Comparison of ENCODE assay signal across 9 cellular contexts in the genomic region with DNA sequence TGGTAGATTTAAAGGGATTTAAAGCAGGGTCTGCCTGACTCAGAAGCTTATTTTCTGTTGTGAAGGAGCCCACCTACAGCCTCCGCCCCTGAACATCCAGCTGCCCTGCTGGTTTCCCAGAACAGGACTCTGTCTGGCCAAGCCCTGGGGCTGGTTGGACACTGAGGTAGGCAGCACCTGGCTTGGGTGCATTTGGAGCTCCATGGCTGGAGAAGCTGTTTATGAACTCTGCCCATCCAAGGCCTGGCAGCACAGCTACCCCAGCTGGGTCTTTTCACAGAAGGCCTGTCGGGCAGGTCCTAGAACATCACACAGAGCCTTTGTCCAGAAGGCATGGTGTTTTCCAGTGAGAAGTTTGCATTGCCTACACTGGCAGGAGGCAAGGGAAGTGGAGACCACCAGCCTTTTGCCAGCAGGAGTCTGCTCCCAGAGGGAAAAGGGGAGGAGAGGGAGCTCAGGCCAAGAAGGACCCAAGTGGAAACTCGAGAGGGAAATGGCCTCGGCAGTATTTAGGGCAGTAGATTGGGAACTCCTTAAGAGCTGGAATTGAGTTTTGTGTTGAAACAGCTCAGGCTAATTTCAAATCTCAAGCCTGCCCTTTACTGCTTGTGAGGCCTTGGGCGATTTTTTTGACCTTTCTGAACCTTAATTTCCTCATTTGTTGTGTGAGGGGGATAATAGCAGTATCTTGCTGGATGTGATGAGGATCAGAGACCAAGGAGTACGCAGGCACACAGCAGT. TPM values are rescaled to one million over a fixed set of nuclear protein-coding genes. Genes with fewer than 3 reads are reported as not detected.
DNase-seq lines count a peak whose midpoint lies in the region; ATAC-seq, FAIRE-seq and TF ChIP-seq lines count a peak whose summit lies in the region.
"Had no signal": no experiment of that assay in that cellular context is flagged by ENCODE, and none has a peak within 500 bp of the region (broad histone marks: within the 10 kb centered on the region; RNA-seq: fewer than 3 reads in every experiment).

No MANE protein-coding gene starts in this region.

- H3K27me3 ChIP-seq in colonic mucosa (no peaks in the 10 kb centered on the region), upper lobe of right lung (no peaks in the 10 kb centered on the region)

- H3K27me3 Mint-ChIP-seq in activated T-cell treated with anti-CD3 and anti-CD28 coated beads, Interleukin-2, amount 50 U/mL, for 4 hours (ENCODE audit: low read depth), result no peaks in the 10 kb centered on the region
- no peaks in the 10 kb centered on the region for H3K27me3 Mint-ChIP-seq in naive B cell

- intact Hi-C loops in colonic mucosa (cut with DNase I) (no loop called here), upper lobe of right lung (cut with DNase I) (no loop called here)

- H3K27ac Mint-ChIP-seq in naive B cell, result peak overlapping the region; percentile 47 to 99 (median 94)

- TF ChIP-seq CTCF in colonic mucosa (IDR thresholded peaks at IDR 0.05) (no peak), upper lobe of right lung (IDR thresholded peaks at IDR 0.05) (no peak)

- peak overlapping the region; percentile 26 to 88 for H3K9ac ChIP-seq in colonic mucosa (ENCODE audit: low read depth in 2 of 2, low read length in 2 of 2)

- no peaks in the 10 kb centered on the region for H3K36me3 Mint-ChIP-seq in activated T-cell treated with anti-CD3 and anti-CD28 coated beads, Interleukin-2, amount 50 U/mL, for 4 hours (ENCODE audit: insufficient read depth)
- H3K36me3 Mint-ChIP-seq in naive B cell, result no peaks in the 10 kb centered on the region

- ATAC-seq in activated T-cell treated with anti-CD3 and anti-CD28 coated beads, Interleukin-2, amount 50 U/mL, for 4 hours, result no peak
- no peak for ATAC-seq in naive B cell (ENCODE audit: low read depth in 2 of 2)
- peak; percentile 43 for ATAC-seq in upper lobe of right lung
- no peak for ATAC-seq in HG03457 (IDR thresholded peaks at IDR 0.05; ENCODE audit: unreplicated experiment)

- peaks cover 31% of the 10 kb centered on the region for H3K4me1 ChIP-seq in colonic mucosa
- peaks cover 49% of the 10 kb centered on the region for H3K4me1 ChIP-seq in upper lobe of right lung

- peak overlapping the region; percentile 8 for H3K4me3 Mint-ChIP-seq in activated T-cell treated with anti-CD3 and anti-CD28 coated beads, Interleukin-2, amount 50 U/mL, for 4 hours
- H3K4me3 Mint-ChIP-seq in naive B cell, result peak overlapping the region in 5 of 8 donors; percentile 45 to 89 (median 75)

- H3K4me1 Mint-ChIP-seq in activated T-cell treated with anti-CD3 and anti-CD28 coated beads, Interleukin-2, amount 50 U/mL, for 4 hours (ENCODE audit: low read depth), result peaks cover 88% of the 10 kb centered on the region
- H3K4me1 Mint-ChIP-seq in naive B cell, result peaks cover 55 to 72% (median 69%) of the 10 kb centered on the region in 3 donors

- FAIRE-seq in RCC 7860 (lab: Jason Lieb, UNC), result no peak

- H3K36me3 ChIP-seq in colonic mucosa (no peaks in the 10 kb centered on the region), upper lobe of right lung (no peaks in the 10 kb centered on the region)

- H3K9me3 ChIP-seq in colonic mucosa, result no peaks in the 10 kb centered on the region
- no peaks in the 10 kb centered on the region for H3K9me3 ChIP-seq in upper lobe of right lung

- no peak for DNase-seq in activated T-cell treated with anti-CD3 and anti-CD28 coated beads, Interleukin-2, amount 50 U/mL, for 4 hours
- DNase-seq in activated T-cell treated with anti-CD3 and anti-CD28 coated beads, Interleukin-2, amount 50 U/mL, for 48 hours, result no peak
- peak; percentile 21 for DNase-seq in colonic mucosa
- no peak for DNase-seq in naive B cell
- no peak for DNase-seq in upper lobe of right lung
- DNase-seq in RCC 7860 (ENCODE audit: low spot score), result no peak
- DNase-seq in GM19238 (ENCODE audit: insufficient read length, low spot score), result no peak
- DNase-seq: NCI-H146 had no signal

- H3K4me3 ChIP-seq in colonic mucosa, result no peak overlapping the region
- no peak overlapping the region for H3K4me3 ChIP-seq in upper lobe of right lung

- H3K9me3 Mint-ChIP-seq in activated T-cell treated with anti-CD3 and anti-CD28 coated beads, Interleukin-2, amount 50 U/mL, for 4 hours, result no peaks in the 10 kb centered on the region
- H3K9me3 Mint-ChIP-seq in naive B cell, result no peaks in the 10 kb centered on the region

- H3K27ac ChIP-seq in colonic mucosa (peak overlapping the region; percentile 93), upper lobe of right lung (peak overlapping the region; percentile 81)

RNA-seq across cellular contexts. Expression of gene PDCD4, which starts 12.4 kb away (rescaled TPM):
- 10 to 100 TPM; 36.5 to 55.1 (median 41.3) TPM for total RNA-seq in activated T-cell treated with anti-CD3 and anti-CD28 coated beads, Interleukin-2, amount 50 U/mL, for 4 hours
- total RNA-seq in colonic mucosa (100 to 1,000 TPM; 397 to 463 TPM), upper lobe of right lung (48.6 TPM)
- 100 to 1,000 TPM; 197 to 439 (median 323) TPM for polyA plus RNA-seq in naive B cell (ENCODE audit: low read depth in 6 of 6)

RNA-seq across cellular contexts. Expression of gene BBIP1, which starts 59.6 kb away (rescaled TPM):
- 10 to 100 TPM; 23.7 to 25.6 (median 24.7) TPM for total RNA-seq in activated T-cell treated with anti-CD3 and anti-CD28 coated beads, Interleukin-2, amount 50 U/mL, for 4 hours
- total RNA-seq in colonic mucosa (10 to 100 TPM; 17.7 to 19.1 TPM), upper lobe of right lung (25.3 TPM)
- 10 to 100 TPM; 10.6 to 22.4 (median 18.2) TPM for polyA plus RNA-seq in naive B cell (ENCODE audit: low read depth in 6 of 6)
